ENCODE assay signal across 8 cellular contexts in the genomic region with DNA sequence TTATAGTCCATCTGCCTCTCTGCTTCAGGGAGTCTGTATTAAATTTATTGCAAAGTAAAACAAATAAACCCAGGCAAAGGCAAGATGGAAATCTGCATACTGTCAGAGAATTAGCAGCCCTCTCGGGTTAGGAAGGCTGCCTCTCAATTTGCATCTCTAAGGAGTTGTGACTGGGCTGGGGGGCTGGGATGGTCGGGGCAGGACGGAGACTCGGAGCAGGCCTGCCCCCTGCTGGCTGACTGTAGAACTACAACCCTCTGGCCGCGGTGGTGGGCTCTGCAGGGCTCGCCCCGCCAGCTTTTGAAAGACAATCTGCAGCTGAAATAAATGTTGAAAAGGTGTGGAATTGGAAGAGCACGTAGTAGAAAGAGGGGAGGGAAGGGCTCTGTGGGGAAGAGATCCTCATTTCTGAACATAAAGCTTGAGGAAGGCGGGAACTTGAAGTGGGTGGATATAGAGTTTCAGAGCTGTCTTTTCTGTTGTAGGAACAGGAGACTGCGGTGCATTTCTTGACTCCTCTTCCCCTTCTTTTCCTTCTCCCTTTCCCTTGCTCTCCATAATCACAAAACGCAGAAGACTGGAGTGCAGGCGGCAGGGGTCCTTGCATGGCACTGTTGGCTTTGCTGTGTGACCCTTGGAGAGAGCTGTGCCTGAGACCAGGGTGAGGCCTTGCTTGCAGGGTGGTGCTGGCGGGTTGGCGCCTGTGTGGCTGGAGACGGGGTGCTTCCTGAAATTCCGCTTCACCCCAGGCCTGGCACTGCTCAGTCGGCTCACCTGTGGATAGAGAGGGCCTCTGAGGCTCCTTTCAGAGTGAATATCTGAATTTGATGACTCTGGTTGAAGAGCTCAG. TPM values are rescaled to one million over a fixed set of nuclear protein-coding genes. Genes with fewer than 3 reads are reported as not detected.
DNase-seq lines count a peak whose midpoint lies in the region; ATAC-seq, FAIRE-seq and TF ChIP-seq lines count a peak whose summit lies in the region.

No MANE protein-coding gene starts in this region.

- ATAC-seq in activated T-cell treated with anti-CD3 and anti-CD28 coated beads, Interleukin-2, amount 50 U/mL, for 72 hours (replicated peaks in 1 of 2), result peak; percentile 77 to 83
- ATAC-seq in pancreas, result peak; percentile 55 to 93 (median 89)
- no peak for ATAC-seq in GM18517 (IDR thresholded peaks at IDR 0.05; ENCODE audit: unreplicated experiment)

- TF ChIP-seq CTCF in GM10248 (IDR thresholded peaks at IDR 0.05; ENCODE audit: control extremely low read depth, extremely low read depth, low read depth, missing control alignments), result peak; percentile 90
- peak; percentile 99 for TF ChIP-seq CTCF in HFFc6 (IDR thresholded peaks at IDR 0.05)
- peak; percentile 93 to 95 (median 94) for TF ChIP-seq CTCF in pancreas (IDR thresholded peaks at IDR 0.05)

- peaks cover 0 to 6% (median 0%) of the 10 kb centered on the region in 4 donors for H3K27me3 ChIP-seq in pancreas

- peaks cover 24% of the 10 kb centered on the region for H3K27me3 Mint-ChIP-seq in HFFc6 (ENCODE audit: insufficient read depth)
- H3K27me3 Mint-ChIP-seq in activated T-cell treated with anti-CD3 and anti-CD28 coated beads, Interleukin-2, amount 50 U/mL, for 72 hours (ENCODE audit: low read depth), result peaks cover 24% of the 10 kb centered on the region

- no peaks in the 10 kb centered on the region for H3K9me3 Mint-ChIP-seq in HFFc6
- no peaks in the 10 kb centered on the region for H3K9me3 Mint-ChIP-seq in activated T-cell treated with anti-CD3 and anti-CD28 coated beads, Interleukin-2, amount 50 U/mL, for 72 hours

- H3K36me3 Mint-ChIP-seq in HFFc6 (ENCODE audit: low read depth), result no peaks in the 10 kb centered on the region
- no peaks in the 10 kb centered on the region for H3K36me3 Mint-ChIP-seq in activated T-cell treated with anti-CD3 and anti-CD28 coated beads, Interleukin-2, amount 50 U/mL, for 72 hours (ENCODE audit: insufficient read depth in 2 of 2)

- CTCF ChIA-PET in GM10248 (lab: Yijun Ruan, JAX), result interaction anchor here (0.7 to 5.6 kb wide), 55 partner anchors 9 to 672 kb away, joined by 3 to 57 read pairs (median 5); partner anchors contain the start of genes CCDC15, PKNOX2, SLC37A2 and TMEM218

- no peaks in the 10 kb centered on the region for H3K4me1 ChIP-seq in pancreas

- H3K4me1 Mint-ChIP-seq in HFFc6 (ENCODE audit: low read depth), result peaks cover 8% of the 10 kb centered on the region; the same call in 1 of the 2 replicates
- peaks cover 6% of the 10 kb centered on the region for H3K4me1 Mint-ChIP-seq in activated T-cell treated with anti-CD3 and anti-CD28 coated beads, Interleukin-2, amount 50 U/mL, for 72 hours (ENCODE audit: low read depth)

- peak overlapping the region; percentile 8; the same call in 1 of the 2 replicates for H3K4me3 Mint-ChIP-seq in HFFc6
- H3K4me3 Mint-ChIP-seq in activated T-cell treated with anti-CD3 and anti-CD28 coated beads, Interleukin-2, amount 50 U/mL, for 72 hours, result no peak overlapping the region

- 28 to 37% methylated on average over 18 of the region's 18 CpGs for WGBS in pancreas, 2 donors

- peak; percentile 80 for DNase-seq in GM10248 (ENCODE audit: extremely low spot score)
- DNase-seq in HFFc6, result no peak
- DNase-seq in NOMO-1 treated with DMSO at 0.1 percent for 48 hours (lab: John Stamatoyannopoulos, UW; ENCODE audit: unreplicated experiment), result peak; percentile 6
- DNase-seq in activated T-cell treated with anti-CD3 and anti-CD28 coated beads, Interleukin-2, amount 50 U/mL, for 72 hours, result peak; percentile 57 to 63
- peak; percentile 24 to 47 for DNase-seq in frontal cortex (ENCODE audit: low spot score in 2 of 2)
- DNase-seq in pancreas, result peak in 3 of 6 donors; percentile 36 to 83 (median 44)
- no peak for DNase-seq in NCI-H2107 (lab: John Stamatoyannopoulos, UW)

- intact Hi-C loops in pancreas (cut with DNase I), result loop anchor here in 2 of 3 donors (5.0 to 10.0 kb wide), 2 partner anchors 175 to 177 kb away; no protein-coding TSS in a partner anchor

- H3K36me3 ChIP-seq in pancreas, result no peaks in the 10 kb centered on the region

- H3K4me3 ChIP-seq in pancreas, result no peak overlapping the region

- H3K27ac Mint-ChIP-seq in HFFc6, result no peak overlapping the region
- no peak overlapping the region for H3K27ac Mint-ChIP-seq in activated T-cell treated with anti-CD3 and anti-CD28 coated beads, Interleukin-2, amount 50 U/mL, for 72 hours

- no peak overlapping the region for H3K27ac ChIP-seq in pancreas

- no peaks in the 10 kb centered on the region for H3K9me3 ChIP-seq in pancreas

- POLR2A ChIA-PET in GM10248 (lab: Yijun Ruan, JAX), result no interaction called here

- no peak for FAIRE-seq in frontal cortex (lab: Jason Lieb, UNC)
- FAIRE-seq in pancreas (lab: Jason Lieb, UNC), result no peak

RNA-seq across cellular contexts. Expression of gene PKNOX2, which starts 22.6 kb away (rescaled TPM):
- under 1 TPM in 1 of 6 experiments, not detected in 5; 0.10 TPM for total RNA-seq in HFFc6 (2021; fragmentation: NEBNext Ultra II Directional; extraction: Animal tissue kit (Norgen Biotek cat#: 25700))
- total RNA-seq in activated T-cell treated with anti-CD3 and anti-CD28 coated beads, Interleukin-2, amount 50 U/mL, for 72 hours, result not detected
- total RNA-seq in frontal cortex (4.9 TPM), pancreas (1 to 10 TPM; 4.3 to 8.1 (median 5.9) TPM)
- 1 to 10 TPM; 3.4 to 6.4 TPM for polyA plus RNA-seq in pancreas

RNA-seq across cellular contexts. Expression of gene TMEM218, which starts 30.5 kb away (rescaled TPM):
- 10 to 100 TPM; 14.9 to 24.3 (median 20.7) TPM for total RNA-seq in HFFc6 (2021; fragmentation: NEBNext Ultra II Directional; extraction: Animal tissue kit (Norgen Biotek cat#: 25700))
- total RNA-seq in activated T-cell treated with anti-CD3 and anti-CD28 coated beads, Interleukin-2, amount 50 U/mL, for 72 hours, result 10 to 100 TPM; 14.6 to 18.4 TPM
- total RNA-seq in frontal cortex, result 18.8 TPM
- total RNA-seq in pancreas, result 10 to 100 TPM in 2 of 6 donors, 1 to 10 TPM in 4; 5.6 to 13.2 (median 9.9) TPM
- polyA plus RNA-seq in pancreas, result 10 to 100 TPM; 11.4 to 27.1 TPM

Comparison
In these comparisons a context has a peak if more than half of its experiments do, and no peak if none do; other contexts are left out.
1. DNase-seq: peak in GM10248 (single experiment), NOMO-1 treated with DMSO at 0.1 percent for 48 hours (single experiment), activated T-cell treated with anti-CD3 and anti-CD28 coated beads, Interleukin-2, amount 50 U/mL, for 72 hours (2 of 2) and frontal cortex (2 of 2); none in HFFc6 (single experiment) and NCI-H2107 (single experiment).
2. Peak in every context shown above with its lines, with median percentiles within 50 percentile points of each other: CTCF ChIP-seq.